Comparison of ENCODE assay signal across 27 cellular contexts in the genomic region with DNA sequence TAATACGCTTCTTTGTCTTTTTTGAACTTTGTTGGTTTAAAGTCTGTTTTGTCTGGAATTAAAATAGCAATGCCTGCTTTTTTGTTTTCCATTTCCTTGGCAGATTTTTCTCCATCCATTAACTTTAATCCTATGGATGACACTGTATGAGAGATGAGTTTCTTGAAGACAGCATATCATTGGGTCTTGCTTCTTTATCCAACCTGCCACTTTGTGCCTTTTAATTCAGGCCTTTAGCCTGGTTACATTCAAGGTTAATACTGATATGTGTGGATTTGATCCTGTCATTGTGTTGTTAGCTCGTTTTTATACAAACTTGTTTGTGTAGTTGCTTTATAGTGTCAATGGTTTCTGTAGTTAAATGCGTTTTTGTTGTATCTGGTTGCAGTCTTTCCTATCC.
"Had no signal": no experiment of that assay in that cellular context is flagged by ENCODE, and none has a peak within 500 bp of the region (broad histone marks: within the 10 kb centered on the region; RNA-seq: fewer than 3 reads in every experiment).

No MANE protein-coding gene starts in this region.

- DNase-seq: stimulated activated CD4-positive, alpha-beta T cell treated with anti-CD3 and anti-CD28 coated beads, Interleukin-2, amount 100 ng/mL, for 48 hours; stimulated activated CD4-positive, alpha-beta T cell treated with anti-CD3 and anti-CD28 coated beads, Interleukin-4, amount 100 ng/mL, for 1 hour; stimulated activated CD4-positive, alpha-beta T cell treated with anti-CD3 and anti-CD28 coated beads, Interleukin-4, amount 100 ng/mL, for 24 hours; stimulated activated CD4-positive, alpha-beta T cell treated with anti-CD3 and anti-CD28 coated beads, Interleukin-4, amount 100 ng/mL, for 4 hours; stimulated activated CD8-positive, alpha-beta memory T cell treated with anti-CD3 and anti-CD28 coated beads, Interleukin-4, amount 100 ng/mL, for 48 hours; stimulated activated naive B cell treated with anti-CD40 and anti-IgM and Interleukin-4, amounts not matched to agents 10 μg/mL and 1 μg/mL and 100 μg/mL, for 72 hours; stimulated activated naive CD4-positive, alpha-beta T cell; stimulated activated naive CD4-positive, alpha-beta T cell treated with Interleukin-2 at 50 U/mL for 16 hours; stimulated activated naive CD8-positive, alpha-beta T cell treated with anti-CD3 and anti-CD28 coated beads, Interleukin-15, amount 100 ng/mL, for 72 hours; stimulated activated naive CD8-positive, alpha-beta T cell treated with anti-CD3 and anti-CD28 coated beads, Interleukin-15, Interleukin-2, amounts not matched to agents 100 U/mL and 50 U/mL, for 24 hours; stomach; substantia nigra; testis; thyroid gland; tibial artery; transverse colon; trophoblast cell; upper lobe of left lung; upper lobe of right lung; uterus had no signal

- H3K4me1 ChIP-seq: stomach, suprapubic skin, testis, thyroid gland, tibial artery, tibial nerve, transverse colon, upper lobe of left lung, upper lobe of right lung, uterus, vagina had no signal

- H3K4me3 ChIP-seq: stomach, suprapubic skin, testis, thoracic aorta, thyroid gland, tibial artery, tibial nerve, transverse colon, upper lobe of left lung, upper lobe of right lung, uterus, vagina had no signal

- H3K9me3 ChIP-seq: testis, thyroid gland, tibial artery, upper lobe of right lung, uterus, vagina had no signal

- H3K36me3 ChIP-seq: stomach, suprapubic skin, thoracic aorta, thyroid gland, tibial artery, tibial nerve, transverse colon, upper lobe of left lung, upper lobe of right lung, uterus, vagina had no signal

- ATAC-seq: stimulated activated effector memory CD8-positive, alpha-beta T cell treated with anti-CD3 and anti-CD28 coated beads, Interleukin-12 subunit alpha, Interleukin-12 subunit beta, amount 100 ng/mL, for 72 hours; stimulated activated memory B cell treated with anti-CD40 and anti-IgM and Interleukin-4, amounts not matched to agents 10 μg/mL and 1 μg/mL and 100 μg/mL, for 72 hours; stimulated activated naive B cell treated with anti-CD40 and anti-IgM and Interleukin-4, amounts not matched to agents 10 μg/mL and 1 μg/mL and 100 μg/mL, for 72 hours; stimulated activated naive CD8-positive, alpha-beta T cell treated with anti-CD3 and anti-CD28 coated beads, Interleukin-15, amount 100 ng/mL, for 72 hours; stimulated activated naive CD8-positive, alpha-beta T cell treated with anti-CD3 and anti-CD28 coated beads, Interleukin-15, Interleukin-2, amounts not matched to agents 100 U/mL and 50 U/mL, for 24 hours; upper lobe of right lung had no signal

- H3K27ac ChIP-seq: stomach, suprapubic skin, testis, thoracic aorta, thyroid gland, tibial artery, tibial nerve, transverse colon, upper lobe of left lung, upper lobe of right lung, uterus, vagina had no signal

- FAIRE-seq: urothelium cell line had no signal
